In genomic region chr10:133021116-133021962, GRCh38 we compare ENCODE assay signal across 13 cellular contexts.
DNase-seq lines count a peak whose midpoint lies in the region; ATAC-seq and TF ChIP-seq lines count a peak whose summit lies in the region.
"Had no signal": no experiment of that assay in that cellular context is flagged by ENCODE, and none has a peak within 500 bp of the region (broad histone marks: within the 10 kb centered on the region; RNA-seq: fewer than 3 reads in every experiment).

No MANE protein-coding gene starts in this region.

- H3K4me3 Mint-ChIP-seq in brain, result peak overlapping the region in 1 of 5 experiments; percentile 12
- H3K4me3 Mint-ChIP-seq: CD4-positive, CD25-positive, alpha-beta regulatory T cell; HFFc6 had no signal

- peaks cover 23% of the 10 kb centered on the region for H3K4me1 Mint-ChIP-seq in brain
- H3K4me1 Mint-ChIP-seq: CD4-positive, CD25-positive, alpha-beta regulatory T cell had no signal

- peak overlapping the region in 3 of 5 experiments; percentile 3 to 38 (median 24) for H3K27ac Mint-ChIP-seq in brain
- H3K27ac Mint-ChIP-seq: CD4-positive, CD25-positive, alpha-beta regulatory T cell; HFFc6 had no signal

- H3K36me3 ChIP-seq in left ventricle myocardium inferior, result no peaks in the 10 kb centered on the region

- intact Hi-C loops in Right ventricle myocardium inferior (cut with DNase I) (no loop called here), left ventricle myocardium inferior (cut with micrococcal nuclease) (no loop called here)

- DNase-seq in Right ventricle myocardium inferior (ENCODE audit: missing footprints) (peak; percentile 61), left ventricle myocardium inferior (no peak), left lobe of liver (ENCODE audit: low spot score) (no peak), NCI-H187 treated with DMSO at 0.1 percent for 48 hours (lab: John Stamatoyannopoulos, UW) (no peak), globus pallidus (ENCODE audit: low spot score) (no peak)
- DNase-seq: CD4-positive, CD25-positive, alpha-beta regulatory T cell; DMS53; HCEC 1CT; HFFc6 had no signal

- no peaks in the 10 kb centered on the region for H3K9me3 ChIP-seq in left ventricle myocardium inferior (replicated peaks)

- no peak overlapping the region for H3K4me3 ChIP-seq in left ventricle myocardium inferior
- H3K4me3 ChIP-seq: K562 had no signal

- H3K36me3 Mint-ChIP-seq in brain, result no peaks in the 10 kb centered on the region
- H3K36me3 Mint-ChIP-seq: CD4-positive, CD25-positive, alpha-beta regulatory T cell had no signal

- H3K4me1 ChIP-seq in left ventricle myocardium inferior, result peaks cover 6% of the 10 kb centered on the region

- no peak overlapping the region for H3K27ac ChIP-seq in left ventricle myocardium inferior (replicated peaks)
- H3K27ac ChIP-seq: 22Rv1 had no signal

- no peak for ATAC-seq in Right ventricle myocardium inferior
- ATAC-seq in left lobe of liver, result peak; percentile 4
- ATAC-seq in GM19397 (IDR thresholded peaks at IDR 0.05; ENCODE audit: unreplicated experiment), result no peak
- ATAC-seq: K562 had no signal

- H3K9me3 Mint-ChIP-seq in brain, result peaks cover 0 to 12% (median 0%) of the 10 kb centered on the region in 5 experiments
- H3K9me3 Mint-ChIP-seq: CD4-positive, CD25-positive, alpha-beta regulatory T cell had no signal

- H3K27me3 Mint-ChIP-seq in brain, result peaks cover 13% of the 10 kb centered on the region
- H3K27me3 Mint-ChIP-seq: CD4-positive, CD25-positive, alpha-beta regulatory T cell had no signal

- TF ChIP-seq CTCF in left ventricle myocardium inferior (IDR thresholded peaks at IDR 0.05; ENCODE audit: borderline replicate concordance), result no peak
- TF ChIP-seq CTCF in brain (conservative IDR thresholded peaks at IDR 0.05), result no peak

- peaks cover 73% of the 10 kb centered on the region for H3K27me3 ChIP-seq in left ventricle myocardium inferior (ENCODE audit: low read depth)
